Comparison of ENCODE assay signal across 21 cellular contexts in genomic region chr19:52197964-52198363, GRCh38. TPM values are rescaled to one million over a fixed set of nuclear protein-coding genes. Genes with fewer than 3 reads are reported as not detected.
DNase-seq lines count a peak whose midpoint lies in the region; ATAC-seq and TF ChIP-seq lines count a peak whose summit lies in the region.
"Had no signal": no experiment of that assay in that cellular context is flagged by ENCODE, and none has a peak within 500 bp of the region (broad histone marks: within the 10 kb centered on the region; RNA-seq: fewer than 3 reads in every experiment).

No MANE protein-coding gene starts in this region.

- intact Hi-C loops in activated CD4-positive, alpha-beta T cell treated with anti-CD3 and anti-CD28 coated beads for 36 hours (cut with DNase I, micrococcal nuclease): no loop called here
- intact Hi-C loops in body of pancreas (cut with DNase I): no loop called here

- TF ChIP-seq POLR2A in body of pancreas (IDR thresholded peaks at IDR 0.05) (no peak), erythroblast (IDR thresholded peaks at IDR 0.05; ENCODE audit: low read length) (no peak)

- 83 to 90% methylated on average over 3 of the region's 3 CpGs for WGBS in body of pancreas, 2 donors

- no peaks in the 10 kb centered on the region for H3K9me3 ChIP-seq in body of pancreas
- H3K9me3 ChIP-seq: Peyer's patch had no signal

- H3K4me3 ChIP-seq in body of pancreas: no peak overlapping the region
- H3K4me3 ChIP-seq: Peyer's patch had no signal

- CTCF ChIA-PET in activated CD4-positive, alpha-beta T cell treated with anti-CD3 and anti-CD28 coated beads for 36 hours (lab: Charles Lee): no interaction called here

- no peak overlapping the region for H3K4me3 Mint-ChIP-seq in activated CD4-positive, alpha-beta T cell treated with anti-CD3 and anti-CD28 coated beads for 36 hours
- no peak overlapping the region for H3K4me3 Mint-ChIP-seq in stimulated activated naive CD8-positive, alpha-beta T cell treated with anti-CD3 and anti-CD28 coated beads, Interleukin-15, amount 100 ng/mL, for 72 hours
- no peak overlapping the region for H3K4me3 Mint-ChIP-seq in memory B cell
- H3K4me3 Mint-ChIP-seq in natural killer cell treated with Interleukin-12 subunit alpha and Interleukin-12 subunit beta and Interleukin-15 and Interleukin-18, amount 100 ng/mL, for 72 hours: no peak overlapping the region
- H3K4me3 Mint-ChIP-seq: CD14-positive monocyte had no signal

- ATAC-seq in activated CD4-positive, alpha-beta T cell treated with anti-CD3 and anti-CD28 coated beads for 36 hours: no peak
- ATAC-seq in stimulated activated naive CD8-positive, alpha-beta T cell treated with anti-CD3 and anti-CD28 coated beads, Interleukin-15, amount 100 ng/mL, for 72 hours: no peak
- ATAC-seq in stimulated activated naive CD8-positive, alpha-beta T cell treated with anti-CD3 and anti-CD28 coated beads, Interleukin-15, Interleukin-2, amounts not matched to agents 100 U/mL and 50 U/mL, for 24 hours: no peak
- ATAC-seq in memory B cell (ENCODE audit: low read depth) (no peak), body of pancreas (no peak)
- no peak for ATAC-seq in natural killer cell treated with Interleukin-12 subunit alpha and Interleukin-12 subunit beta and Interleukin-15 and Interleukin-18, amount 100 ng/mL, for 72 hours

- no peaks in the 10 kb centered on the region for H3K9me3 Mint-ChIP-seq in activated CD4-positive, alpha-beta T cell treated with anti-CD3 and anti-CD28 coated beads for 36 hours (ENCODE audit: low read depth)
- H3K9me3 Mint-ChIP-seq in stimulated activated naive CD8-positive, alpha-beta T cell treated with anti-CD3 and anti-CD28 coated beads, Interleukin-15, amount 100 ng/mL, for 72 hours: no peaks in the 10 kb centered on the region
- no peaks in the 10 kb centered on the region for H3K9me3 Mint-ChIP-seq in memory B cell
- no peaks in the 10 kb centered on the region for H3K9me3 Mint-ChIP-seq in natural killer cell treated with Interleukin-12 subunit alpha and Interleukin-12 subunit beta and Interleukin-15 and Interleukin-18, amount 100 ng/mL, for 72 hours
- H3K9me3 Mint-ChIP-seq: CD14-positive monocyte, IgD-negative memory B cell had no signal

- H3K4me1 ChIP-seq in body of pancreas: peaks cover 26% of the 10 kb centered on the region

- no peak for TF ChIP-seq CTCF in body of pancreas (IDR thresholded peaks at IDR 0.05)

- H3K27ac Mint-ChIP-seq in activated CD4-positive, alpha-beta T cell treated with anti-CD3 and anti-CD28 coated beads for 36 hours: peak overlapping the region; percentile 47
- H3K27ac Mint-ChIP-seq in stimulated activated naive CD8-positive, alpha-beta T cell treated with anti-CD3 and anti-CD28 coated beads, Interleukin-15, amount 100 ng/mL, for 72 hours: peak overlapping the region; percentile 13 to 42
- H3K27ac Mint-ChIP-seq in memory B cell: peak overlapping the region; percentile 31
- H3K27ac Mint-ChIP-seq in natural killer cell treated with Interleukin-12 subunit alpha and Interleukin-12 subunit beta and Interleukin-15 and Interleukin-18, amount 100 ng/mL, for 72 hours: no peak overlapping the region

- no peaks in the 10 kb centered on the region for H3K27me3 Mint-ChIP-seq in activated CD4-positive, alpha-beta T cell treated with anti-CD3 and anti-CD28 coated beads for 36 hours
- no peaks in the 10 kb centered on the region for H3K27me3 Mint-ChIP-seq in stimulated activated naive CD8-positive, alpha-beta T cell treated with anti-CD3 and anti-CD28 coated beads, Interleukin-15, amount 100 ng/mL, for 72 hours
- H3K27me3 Mint-ChIP-seq in memory B cell: no peaks in the 10 kb centered on the region
- no peaks in the 10 kb centered on the region for H3K27me3 Mint-ChIP-seq in natural killer cell treated with Interleukin-12 subunit alpha and Interleukin-12 subunit beta and Interleukin-15 and Interleukin-18, amount 100 ng/mL, for 72 hours
- H3K27me3 Mint-ChIP-seq: IgD-negative memory B cell had no signal

- peaks cover 56% of the 10 kb centered on the region for H3K36me3 Mint-ChIP-seq in activated CD4-positive, alpha-beta T cell treated with anti-CD3 and anti-CD28 coated beads for 36 hours (ENCODE audit: low read depth)
- H3K36me3 Mint-ChIP-seq in memory B cell: peaks cover 31% of the 10 kb centered on the region
- H3K36me3 Mint-ChIP-seq in natural killer cell treated with Interleukin-12 subunit alpha and Interleukin-12 subunit beta and Interleukin-15 and Interleukin-18, amount 100 ng/mL, for 72 hours: peaks cover 11% of the 10 kb centered on the region

- H3K27me3 ChIP-seq in body of pancreas: no peaks in the 10 kb centered on the region
- H3K27me3 ChIP-seq: Peyer's patch had no signal

- POLR2A ChIA-PET in activated CD4-positive, alpha-beta T cell treated with anti-CD3 and anti-CD28 coated beads for 36 hours (lab: Charles Lee): interaction anchor here (1.7 kb wide), 1 partner anchor 9 kb away, joined by 8 read pairs; the partner anchor contains the start of gene PPP2R1A

- peaks cover 50% of the 10 kb centered on the region for H3K4me1 Mint-ChIP-seq in activated CD4-positive, alpha-beta T cell treated with anti-CD3 and anti-CD28 coated beads for 36 hours
- H3K4me1 Mint-ChIP-seq in stimulated activated naive CD8-positive, alpha-beta T cell treated with anti-CD3 and anti-CD28 coated beads, Interleukin-15, amount 100 ng/mL, for 72 hours: peaks cover 37% of the 10 kb centered on the region
- peaks cover 33% of the 10 kb centered on the region for H3K4me1 Mint-ChIP-seq in memory B cell
- H3K4me1 Mint-ChIP-seq in natural killer cell treated with Interleukin-12 subunit alpha and Interleukin-12 subunit beta and Interleukin-15 and Interleukin-18, amount 100 ng/mL, for 72 hours (ENCODE audit: low read depth in 2 of 2): peaks cover 22 to 42% of the 10 kb centered on the region in 2 donors

- peaks cover 0 to 5% of the 10 kb centered on the region in 2 donors for H3K36me3 ChIP-seq in body of pancreas (replicated peaks in 1 of 2; ENCODE audit: insufficient read depth in 1 of 2, low read depth in 2 of 2)

- no peak for DNase-seq in activated CD4-positive, alpha-beta T cell treated with anti-CD3 and anti-CD28 coated beads for 36 hours
- DNase-seq in activated CD4-positive, alpha-beta T cell treated with anti-CD3 and anti-CD28 coated beads, Interleukin-2, amount 50 U/mL, for 48 hours: no peak
- DNase-seq in stimulated activated naive CD8-positive, alpha-beta T cell treated with anti-CD3 and anti-CD28 coated beads, Interleukin-15, amount 100 ng/mL, for 72 hours: no peak
- DNase-seq in stimulated activated naive CD8-positive, alpha-beta T cell treated with anti-CD3 and anti-CD28 coated beads, Interleukin-15, Interleukin-2, amounts not matched to agents 100 U/mL and 50 U/mL, for 24 hours: no peak
- DNase-seq in memory B cell (ENCODE audit: low spot score in 2 of 2) (no peak), body of pancreas (no peak), erythroblast (lab: John Stamatoyannopoulos, UW) (no peak)
- DNase-seq in natural killer cell treated with Interleukin-12 subunit alpha and Interleukin-12 subunit beta and Interleukin-15 and Interleukin-18, amount 100 ng/mL, for 72 hours (ENCODE audit: low spot score): no peak
- DNase-seq: COR-L47, DMS 273 treated with DMSO at 0.1 percent for 48 hours, DND-41, H7, NCI-H1105, NCI-H2081, NCI-H446 treated with DMSO at 0.1 percent for 48 hours, NCI-H69, Peyer's patch had no signal

- H3K27ac ChIP-seq in body of pancreas: no peak overlapping the region
- H3K27ac ChIP-seq: 22Rv1, HL-60, Peyer's patch had no signal

RNA-seq across cellular contexts. Expression of gene PPP2R1A, which starts 8.1 kb away (rescaled TPM):
- 100 to 1,000 TPM; 215 to 231 TPM for total RNA-seq in activated CD4-positive, alpha-beta T cell treated with anti-CD3 and anti-CD28 coated beads for 36 hours
- total RNA-seq in body of pancreas: 100 to 1,000 TPM in 1 of 2 donors, 10 to 100 TPM in 1; 50.8 to 119 TPM
- 100 to 1,000 TPM; 241 to 252 TPM for total RNA-seq in natural killer cell treated with Interleukin-12 subunit alpha and Interleukin-12 subunit beta and Interleukin-15 and Interleukin-18, amount 100 ng/mL, for 72 hours

RNA-seq across cellular contexts. Expression of gene ZNF836, which starts 26.5 kb away (rescaled TPM):
- 10 to 100 TPM; 10.1 to 11.5 TPM for total RNA-seq in activated CD4-positive, alpha-beta T cell treated with anti-CD3 and anti-CD28 coated beads for 36 hours
- total RNA-seq in body of pancreas: 10 to 100 TPM in 1 of 2 donors, 1 to 10 TPM in 1; 2.0 to 12.2 TPM
- 10 to 100 TPM in 1 of 2 donors, 1 to 10 TPM in 1; 8.3 to 12.9 TPM for total RNA-seq in natural killer cell treated with Interleukin-12 subunit alpha and Interleukin-12 subunit beta and Interleukin-15 and Interleukin-18, amount 100 ng/mL, for 72 hours

RNA-seq across cellular contexts. Expression of gene ZNF616, which starts 58.2 kb away (rescaled TPM):
- total RNA-seq in activated CD4-positive, alpha-beta T cell treated with anti-CD3 and anti-CD28 coated beads for 36 hours: 10 to 100 TPM; 13.9 to 15.7 TPM
- total RNA-seq in body of pancreas: 1 to 10 TPM; 3.6 to 6.2 TPM
- 1 to 10 TPM; 4.8 to 7.8 TPM for total RNA-seq in natural killer cell treated with Interleukin-12 subunit alpha and Interleukin-12 subunit beta and Interleukin-15 and Interleukin-18, amount 100 ng/mL, for 72 hours

Comparison
In these comparisons a context has a peak if more than half of its experiments do, and no peak if none do; other contexts are left out.
1. H3K27ac Mint-ChIP-seq: peak in activated CD4-positive, alpha-beta T cell treated with anti-CD3 and anti-CD28 coated beads for 36 hours (single experiment), stimulated activated naive CD8-positive, alpha-beta T cell treated with anti-CD3 and anti-CD28 coated beads, Interleukin-15, amount 100 ng/mL, for 72 hours (2 of 2) and memory B cell (single experiment); none in natural killer cell treated with Interleukin-12 subunit alpha and Interleukin-12 subunit beta and Interleukin-15 and Interleukin-18, amount 100 ng/mL, for 72 hours (0 of 2).